14 cellular contexts compared by ENCODE assay signal in the genomic region with DNA sequence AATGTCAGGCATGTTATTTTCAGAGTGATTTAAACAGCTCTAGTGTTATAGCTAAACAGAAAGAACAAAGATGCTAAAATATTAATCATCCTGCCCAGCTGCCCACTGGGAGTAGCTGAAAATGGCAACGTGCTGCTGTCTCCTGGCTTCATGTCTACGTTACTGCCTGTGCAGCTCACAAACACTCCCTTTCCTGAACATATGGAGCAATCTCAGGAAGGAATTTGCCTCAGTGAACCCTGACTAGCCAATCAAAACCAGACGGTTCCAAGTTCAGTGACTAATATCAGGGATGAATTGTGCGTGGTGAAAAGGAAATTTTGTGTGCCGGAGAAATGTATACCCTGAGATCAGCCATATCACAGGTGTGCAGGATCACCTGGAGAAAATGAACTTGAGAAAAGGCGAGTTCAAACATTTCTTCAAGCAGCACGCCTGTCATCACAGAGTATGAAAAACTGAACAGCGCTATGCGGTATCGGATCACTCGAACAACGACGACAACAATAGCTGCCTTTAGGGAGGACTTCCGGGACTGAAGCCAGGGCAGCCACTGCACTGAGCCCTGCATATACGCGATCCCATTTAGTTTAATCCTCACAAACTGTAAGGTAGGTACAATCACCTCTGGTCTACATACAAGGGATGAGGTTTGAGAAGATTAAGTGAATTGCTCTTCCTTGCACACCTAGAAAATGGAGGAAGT.
DNase-seq lines count a peak whose midpoint lies in the region; ATAC-seq, FAIRE-seq and TF ChIP-seq lines count a peak whose summit lies in the region.
"Had no signal": no experiment of that assay in that cellular context is flagged by ENCODE, and none has a peak within 500 bp of the region (broad histone marks: within the 10 kb centered on the region; RNA-seq: fewer than 3 reads in every experiment).

No MANE protein-coding gene starts in this region.

- H4K91ac ChIP-seq in trophoblast cell (ENCODE audit: low read depth, low read length), result no peak overlapping the region

- H3K27ac ChIP-seq in astrocyte (ENCODE audit: low read depth, low read length), result no peak overlapping the region
- peak overlapping the region in 3 of 4 donors; percentile 45 to 75 (median 70) for H3K27ac ChIP-seq in gastroesophageal sphincter
- H3K27ac ChIP-seq in stomach, result peak overlapping the region in 1 of 5 donors; percentile 13
- no peak overlapping the region for H3K27ac ChIP-seq in trophoblast cell (ENCODE audit: low read depth, low read length)
- H3K27ac ChIP-seq: 22Rv1, adrenal gland, testis had no signal

- TF ChIP-seq POLR2A in gastroesophageal sphincter (IDR thresholded peaks at IDR 0.05) (no peak), stomach (IDR thresholded peaks at IDR 0.05) (no peak)

- H4K20me1 ChIP-seq in astrocyte (ENCODE audit: insufficient read depth, low read length), result no peaks in the 10 kb centered on the region

- TF ChIP-seq CTCF in astrocyte (IDR thresholded peaks at IDR 0.05; ENCODE audit: insufficient read depth, low read depth, low read length), result no peak
- peak in 2 of 4 experiments; percentile 10 to 54 for TF ChIP-seq CTCF in gastroesophageal sphincter (IDR thresholded peaks at IDR 0.05)
- no peak for TF ChIP-seq CTCF in stomach (IDR thresholded peaks at IDR 0.05)

- no peak overlapping the region for H3K4me3 Mint-ChIP-seq in astrocyte (ENCODE audit: unreplicated experiment)
- H3K4me3 Mint-ChIP-seq in activated naive CD8-positive, alpha-beta T cell treated with anti-CD3 and anti-CD28 coated beads for 36 hours, result no peak overlapping the region

- peak overlapping the region; percentile 6 for H3K9ac ChIP-seq in astrocyte (ENCODE audit: low read length)
- no peak overlapping the region for H3K9ac ChIP-seq in trophoblast cell (ENCODE audit: low read length)

- H2BK12ac ChIP-seq in trophoblast cell (ENCODE audit: low read length), result no peak overlapping the region

- H3K9me3 Mint-ChIP-seq in astrocyte (ENCODE audit: unreplicated experiment), result no peaks in the 10 kb centered on the region
- H3K9me3 Mint-ChIP-seq in activated naive CD8-positive, alpha-beta T cell treated with anti-CD3 and anti-CD28 coated beads for 36 hours, result no peaks in the 10 kb centered on the region

- no peak overlapping the region for H4K12ac ChIP-seq in trophoblast cell (ENCODE audit: low read depth, low read length)

- H3K27me3 ChIP-seq in astrocyte (ENCODE audit: insufficient read depth, low read length) (no peaks in the 10 kb centered on the region), gastroesophageal sphincter (no peaks in the 10 kb centered on the region), stomach (no peaks in the 10 kb centered on the region), trophoblast cell (ENCODE audit: insufficient read depth, low read length) (no peaks in the 10 kb centered on the region)
- H3K27me3 ChIP-seq: adrenal gland, sigmoid colon, testis had no signal

- peaks cover 4% of the 10 kb centered on the region for H3K4me1 ChIP-seq in astrocyte (ENCODE audit: insufficient read depth, low read length)
- H3K4me1 ChIP-seq in gastroesophageal sphincter, result peaks cover 0 to 70% (median 2%) of the 10 kb centered on the region in 3 donors
- peaks cover 0 to 27% (median 9%) of the 10 kb centered on the region in 4 donors for H3K4me1 ChIP-seq in stomach
- H3K4me1 ChIP-seq in trophoblast cell (ENCODE audit: control insufficient read depth in 1 of 2, insufficient read depth in 2 of 2, low read length in 2 of 2), result no peaks in the 10 kb centered on the region
- H3K4me1 ChIP-seq: adrenal gland had no signal

- H3K27me3 Mint-ChIP-seq in astrocyte (ENCODE audit: low read depth, unreplicated experiment), result no peaks in the 10 kb centered on the region
- H3K27me3 Mint-ChIP-seq in activated naive CD8-positive, alpha-beta T cell treated with anti-CD3 and anti-CD28 coated beads for 36 hours, result no peaks in the 10 kb centered on the region

- no peak overlapping the region for H3K27ac Mint-ChIP-seq in astrocyte (ENCODE audit: unreplicated experiment)
- no peak overlapping the region for H3K27ac Mint-ChIP-seq in activated naive CD8-positive, alpha-beta T cell treated with anti-CD3 and anti-CD28 coated beads for 36 hours

- DNase-seq in DMS 273 (lab: John Stamatoyannopoulos, UW; ENCODE audit: unreplicated experiment), result peak; percentile 15
- DNase-seq in DMS 273 treated with DMSO at 0.1 percent for 48 hours (lab: John Stamatoyannopoulos, UW), result no peak
- DNase-seq in astrocyte (ENCODE audit: low read depth), result peak; percentile 82
- no peak for DNase-seq in stomach
- DNase-seq in trophoblast cell, result no peak
- no peak for DNase-seq in activated naive CD8-positive, alpha-beta T cell treated with anti-CD3 and anti-CD28 coated beads for 36 hours
- DNase-seq: adrenal gland, NCI-H526 treated with DMSO at 0.1 percent for 48 hours, sigmoid colon, testis had no signal

- no peak overlapping the region for H2BK120ac ChIP-seq in trophoblast cell (ENCODE audit: insufficient read depth, low read length, poor library complexity)

- H4K8ac ChIP-seq in trophoblast cell (ENCODE audit: low read depth, low read length), result no peak overlapping the region

- no peak overlapping the region for H3K18ac ChIP-seq in trophoblast cell (ENCODE audit: low read length)

- no peaks in the 10 kb centered on the region for H3K36me3 ChIP-seq in astrocyte (ENCODE audit: insufficient read depth, low read length)
- no peaks in the 10 kb centered on the region for H3K36me3 ChIP-seq in gastroesophageal sphincter
- H3K36me3 ChIP-seq in stomach, result no peaks in the 10 kb centered on the region
- no peaks in the 10 kb centered on the region for H3K36me3 ChIP-seq in trophoblast cell (ENCODE audit: control insufficient read depth in 1 of 2, insufficient read depth in 2 of 2, low read length in 2 of 2)
- H3K36me3 ChIP-seq: adrenal gland, sigmoid colon had no signal

- H2AK5ac ChIP-seq in trophoblast cell (ENCODE audit: low read length), result no peak overlapping the region

- no peak overlapping the region for H2BK5ac ChIP-seq in trophoblast cell (ENCODE audit: low read depth, low read length, poor library complexity)

- no peak overlapping the region for H3K14ac ChIP-seq in trophoblast cell (ENCODE audit: low read length)

- H3K9me3 ChIP-seq in astrocyte (ENCODE audit: insufficient read depth, low read depth, low read length) (no peaks in the 10 kb centered on the region), gastroesophageal sphincter (no peaks in the 10 kb centered on the region), stomach (no peaks in the 10 kb centered on the region), trophoblast cell (ENCODE audit: insufficient read depth, low read depth, low read length) (no peaks in the 10 kb centered on the region)
- H3K9me3 ChIP-seq: adrenal gland, sigmoid colon, testis had no signal

- 66 to 69% methylated on average over 13 to 16 of the region's 16 CpGs for WGBS in gastroesophageal sphincter (ENCODE audit: low coverage in 1 of 2), 2 donors
- 75 to 86% (median 82%) methylated on average over 16 of the region's 16 CpGs for WGBS in stomach, 5 donors
- no CpG with 5 or more reads among the region's 16 CpGs for WGBS in trophoblast cell (ENCODE audit: extremely low coverage, insufficient coverage, insufficient read length)

- H2AFZ ChIP-seq in astrocyte (ENCODE audit: low read depth, low read length), result no peak overlapping the region
- no peak overlapping the region for H2AFZ ChIP-seq in trophoblast cell (ENCODE audit: insufficient read depth, low read length, poor library complexity)

- no peaks in the 10 kb centered on the region for H3K79me2 ChIP-seq in astrocyte (ENCODE audit: insufficient read depth, low read length)
- no peaks in the 10 kb centered on the region for H3K79me2 ChIP-seq in trophoblast cell (ENCODE audit: control insufficient read depth, insufficient read depth, low read length, poor library complexity)

- no peak overlapping the region for H3K4me3 ChIP-seq in astrocyte (ENCODE audit: insufficient read depth, low read depth, low read length)
- no peak overlapping the region for H3K4me3 ChIP-seq in gastroesophageal sphincter
- no peak overlapping the region for H3K4me3 ChIP-seq in stomach
- H3K4me3 ChIP-seq in trophoblast cell (ENCODE audit: low read depth, low read length), result no peak overlapping the region
- H3K4me3 ChIP-seq: adrenal gland, sigmoid colon, testis had no signal

- ATAC-seq in gastroesophageal sphincter (peak; percentile 84), HG03439 (IDR thresholded peaks at IDR 0.05; ENCODE audit: unreplicated experiment) (no peak)

- TF ChIP-seq EP300 in gastroesophageal sphincter (IDR thresholded peaks at IDR 0.05), result no peak
- TF ChIP-seq EP300 in stomach (IDR thresholded peaks at IDR 0.05), result peak; percentile 14

- peak overlapping the region; percentile 11 for H3K4me2 ChIP-seq in astrocyte (ENCODE audit: low read length)
- no peak overlapping the region for H3K4me2 ChIP-seq in trophoblast cell (ENCODE audit: low read length)

- no peak overlapping the region for H3K4ac ChIP-seq in trophoblast cell (ENCODE audit: low read depth, low read length)

- H3K36me3 Mint-ChIP-seq in astrocyte (ENCODE audit: low read depth, unreplicated experiment), result peaks cover 7% of the 10 kb centered on the region
- H3K36me3 Mint-ChIP-seq in activated naive CD8-positive, alpha-beta T cell treated with anti-CD3 and anti-CD28 coated beads for 36 hours, result peaks cover 8% of the 10 kb centered on the region

- FAIRE-seq in astrocyte (lab: Jason Lieb, UNC), result no peak
- FAIRE-seq: G401.6 had no signal

- peaks cover 17% of the 10 kb centered on the region for H3K4me1 Mint-ChIP-seq in astrocyte (ENCODE audit: low read depth, unreplicated experiment)
- H3K4me1 Mint-ChIP-seq in activated naive CD8-positive, alpha-beta T cell treated with anti-CD3 and anti-CD28 coated beads for 36 hours, result peaks cover 13% of the 10 kb centered on the region

- no peaks in the 10 kb centered on the region for H3K79me1 ChIP-seq in trophoblast cell (ENCODE audit: low read length)

- intact Hi-C loops in stomach (cut with DNase I; ENCODE audit: low total_unique reads), result no loop called here

- no peak overlapping the region for H3K23ac ChIP-seq in trophoblast cell (ENCODE audit: low read length)

Comparison
In these comparisons a context has a peak if more than half of its experiments do, and no peak if none do; other contexts are left out.
1. DNase-seq: peak in DMS 273 (single experiment) and astrocyte (single experiment); none in DMS 273 treated with DMSO at 0.1 percent for 48 hours (single experiment), stomach (single experiment), trophoblast cell (0 of 2) and activated naive CD8-positive, alpha-beta T cell treated with anti-CD3 and anti-CD28 coated beads for 36 hours (single experiment).
2. H3K27ac ChIP-seq: peak in gastroesophageal sphincter (3 of 4); none in astrocyte (single experiment) and trophoblast cell (single experiment).